Comparison of ENCODE assay signal across 11 cellular contexts in genomic region chr10:4847580-4848020, GRCh38. TPM values are rescaled to one million over a fixed set of nuclear protein-coding genes. Genes with fewer than 3 reads are reported as not detected.
A peak's percentile ranks its signal among the peaks of the same experiment; 100 is the strongest.
DNase-seq lines count a peak whose midpoint lies in the region; ATAC-seq, FAIRE-seq and TF ChIP-seq lines count a peak whose summit lies in the region.
"Had no signal": no experiment of that assay in that cellular context is flagged by ENCODE, and none has a peak within 500 bp of the region (broad histone marks: within the 10 kb centered on the region; RNA-seq: fewer than 3 reads in every experiment).

No MANE protein-coding gene starts in this region.

- DNase-seq in AG09319 (ENCODE audit: extremely low read depth, low read depth), result peak; percentile 14
- DNase-seq in HTR-8/SVneo (ENCODE audit: insufficient read length, low spot score), result peak; percentile 60
- peak; percentile 17 for DNase-seq in mammary epithelial cell
- DNase-seq in T-cell, result no peak
- no peak for DNase-seq in NCI-H524 (lab: John Stamatoyannopoulos, UW)
- DNase-seq: T-helper 17 cell had no signal

- no peak for FAIRE-seq in HTR-8/SVneo (lab: Jason Lieb, UNC)

- H2AFZ ChIP-seq in mammary epithelial cell (ENCODE audit: low read depth, low read length), result no peak overlapping the region

- no peak overlapping the region for H3K27ac Mint-ChIP-seq in T-cell
- H3K27ac Mint-ChIP-seq: activated naive CD8-positive, alpha-beta T cell; stimulated activated memory B cell treated with anti-CD40 and anti-IgM and Interleukin-4, amounts not matched to agents 10 μg/mL and 1 μg/mL and 100 μg/mL, for 72 hours; T-helper 17 cell had no signal

- H3K27ac ChIP-seq in mammary epithelial cell (ENCODE audit: insufficient read depth, low read depth, low read length) (no peak overlapping the region), mesodermal cell (ENCODE audit: low read depth, low read length, severe bottlenecking) (peak overlapping the region; percentile 12)

- H3K4me1 Mint-ChIP-seq in T-cell, result peaks cover 0 to 6% (median 5%) of the 10 kb centered on the region in 3 donors

- intact Hi-C loops in mammary epithelial cell (cut with micrococcal nuclease), result loop anchor here (2.0 to 5.0 kb wide), 2 partner anchors 33 to 95 kb away; no protein-coding TSS in a partner anchor

- H3K27me3 Mint-ChIP-seq in T-cell, result peaks cover 0 to 5% of the 10 kb centered on the region in 2 donors
- H3K27me3 Mint-ChIP-seq: activated naive CD8-positive, alpha-beta T cell; T-helper 17 cell had no signal

- H3K4me3 Mint-ChIP-seq in T-cell, result no peak overlapping the region
- H3K4me3 Mint-ChIP-seq: activated naive CD8-positive, alpha-beta T cell; stimulated activated memory B cell treated with anti-CD40 and anti-IgM and Interleukin-4, amounts not matched to agents 10 μg/mL and 1 μg/mL and 100 μg/mL, for 72 hours; T-helper 17 cell had no signal

- H3K9me3 Mint-ChIP-seq in T-cell, result no peaks in the 10 kb centered on the region
- H3K9me3 Mint-ChIP-seq: stimulated activated memory B cell treated with anti-CD40 and anti-IgM and Interleukin-4, amounts not matched to agents 10 μg/mL and 1 μg/mL and 100 μg/mL, for 72 hours had no signal

- H3K4me1 ChIP-seq in mammary epithelial cell (ENCODE audit: insufficient read depth, low read length), result peaks cover 9% of the 10 kb centered on the region
- H3K4me1 ChIP-seq in mesodermal cell (ENCODE audit: control insufficient read depth, insufficient read depth, low read length, poor library complexity, severe bottlenecking), result peaks cover 10% of the 10 kb centered on the region

- no peak overlapping the region for H3K4me2 ChIP-seq in mammary epithelial cell (ENCODE audit: insufficient read depth, low read depth, low read length)

- H4K20me1 ChIP-seq in mammary epithelial cell (ENCODE audit: insufficient read depth, low read length), result no peaks in the 10 kb centered on the region

- ATAC-seq in T-cell (replicated peaks in 1 of 4), result no peak
- ATAC-seq in HG03565 (IDR thresholded peaks at IDR 0.05; ENCODE audit: unreplicated experiment), result no peak
- ATAC-seq in HG03045 (IDR thresholded peaks at IDR 0.05; ENCODE audit: unreplicated experiment), result no peak
- ATAC-seq: T-helper 17 cell had no signal

- CTCF ChIA-PET in mammary epithelial cell (lab: Charles Lee; ENCODE audit: low non-redundant PET) (no interaction called here), T-cell (lab: Charles Lee) (interaction anchor here (0.6 to 3.8 kb wide), 6 partner anchors 11 to 1186 kb away, joined by 3 to 32 read pairs (median 6); no protein-coding TSS in a partner anchor)

- no peak overlapping the region for H3K9ac ChIP-seq in mammary epithelial cell (ENCODE audit: insufficient read depth, low read length)

- dilution Hi-C loops in mammary epithelial cell (cut with HindIII; ENCODE audit: low sequenced_read_pairs), result no loop called here

- no peak overlapping the region for H3K4me3 ChIP-seq in mammary epithelial cell (replicated peaks in 1 of 3; ENCODE audit: insufficient read depth in 1 of 3, low read depth in 2 of 3, low read length in 3 of 3)
- no peak overlapping the region for H3K4me3 ChIP-seq in mesodermal cell (ENCODE audit: extremely low read depth, insufficient read depth, low read length, poor library complexity, severe bottlenecking)

- H3K27me3 ChIP-seq in mammary epithelial cell (ENCODE audit: insufficient read depth, low read length), result no peaks in the 10 kb centered on the region

- H3K9me3 ChIP-seq in mammary epithelial cell (replicated peaks; ENCODE audit: insufficient read depth, low read length) (no peaks in the 10 kb centered on the region), mesodermal cell (ENCODE audit: control insufficient read depth, low read length) (no peaks in the 10 kb centered on the region)

- in situ Hi-C loops in mammary epithelial cell (cut with MboI; ENCODE audit: low sequenced_read_pairs in 2 of 2), result loop anchor here (5.0 to 25.0 kb wide), 8 partner anchors 245 to 765 kb away; partner anchors contain the start of gene AKR1C3 (in 2 of the 2)

- POLR2A ChIA-PET in T-cell (lab: Charles Lee), result no interaction called here

- no peaks in the 10 kb centered on the region for H3K79me2 ChIP-seq in mammary epithelial cell (ENCODE audit: insufficient read depth, low read length)

- WGBS in mammary epithelial cell (ENCODE audit: low coverage, missing lambda C conversion rate), result 81% methylated on average over 4 of the region's 4 CpGs
- WGBS in mesodermal cell (ENCODE audit: insufficient coverage in 2 of 2), 2 experiments, result 100% methylated on average over 1 of the region's 4 CpGs; no CpG with 5 or more reads in 1 of the 2 experiments

- TF ChIP-seq CTCF in AG09319 (IDR thresholded peaks at IDR 0.05; ENCODE audit: low read depth, low read length), result no peak
- no peak for TF ChIP-seq CTCF in mammary epithelial cell (conservative IDR thresholded peaks at IDR 0.05 in 1 of 2, IDR thresholded peaks at IDR 0.05 in 1 of 2; ENCODE audit: extremely low read depth in 1 of 2, insufficient read depth in 1 of 2, low read depth in 1 of 2, low read length in 2 of 2)

- BruUV-seq in mammary epithelial cell (replicated peaks; lab: Mats Ljungman, UMichigan), result no TSS peak

- H3K36me3 Mint-ChIP-seq in T-cell, result no peaks in the 10 kb centered on the region
- H3K36me3 Mint-ChIP-seq: stimulated activated memory B cell treated with anti-CD40 and anti-IgM and Interleukin-4, amounts not matched to agents 10 μg/mL and 1 μg/mL and 100 μg/mL, for 72 hours had no signal

- H3K36me3 ChIP-seq in mammary epithelial cell (ENCODE audit: insufficient read depth, low read length) (no peaks in the 10 kb centered on the region), mesodermal cell (ENCODE audit: control insufficient read depth, insufficient read depth, low read length) (no peaks in the 10 kb centered on the region)

RNA-seq across cellular contexts. Expression of gene AKR1E2, which starts 21.6 kb away (rescaled TPM):
- 10 to 100 TPM in 1 of 2 donors, 1 to 10 TPM in 1; 9.8 to 20.5 TPM for total RNA-seq in mammary epithelial cell
- not detected for polyA plus RNA-seq in mammary epithelial cell
- polyA minus RNA-seq in mammary epithelial cell, result not detected
- 3.4 TPM for polyA plus RNA-seq in mesodermal cell (2013, experiment 1 of 2)
- polyA plus RNA-seq in mesodermal cell (2013, experiment 2 of 2), result 3.0 TPM
- 10 to 100 TPM in 3 of 5 donors, 1 to 10 TPM in 2; 3.7 to 24.5 (median 10.8) TPM for total RNA-seq in T-cell

Comparison
In these comparisons a context has a peak if more than half of its experiments do, and no peak if none do; other contexts are left out.
1. DNase-seq: peak in AG09319 (single experiment), HTR-8/SVneo (single experiment) and mammary epithelial cell (single experiment); none in T-cell (0 of 34) and NCI-H524 (0 of 2).